Comparison of ENCODE assay signal across 9 cellular contexts in the genomic region with DNA sequence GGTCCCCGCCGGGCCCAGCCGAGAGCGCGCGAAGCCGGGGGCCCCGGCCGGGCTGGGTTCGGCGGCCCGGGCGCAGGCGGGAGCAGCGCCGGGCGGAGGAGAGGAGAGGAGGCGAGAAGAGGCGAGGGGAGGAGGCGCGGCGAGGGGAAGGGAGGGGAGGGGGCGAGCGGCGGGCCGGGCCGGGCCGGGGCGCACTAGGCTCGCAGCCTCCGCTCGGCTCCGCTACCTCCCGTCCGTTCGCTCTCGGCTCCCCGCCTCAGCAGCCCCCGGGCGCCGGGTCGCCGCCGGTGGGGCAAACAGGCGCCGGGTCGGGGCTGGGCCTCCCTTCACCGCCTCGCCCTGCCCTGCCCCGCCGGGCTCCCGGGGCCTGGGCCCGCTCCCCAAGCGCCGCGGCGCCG. TPM values are rescaled to one million over a fixed set of nuclear protein-coding genes. Genes with fewer than 3 reads are reported as not detected.
DNase-seq lines count a peak whose midpoint lies in the region; ATAC-seq and TF ChIP-seq lines count a peak whose summit lies in the region.
"Had no signal": no experiment of that assay in that cellular context is flagged by ENCODE, and none has a peak within 500 bp of the region (broad histone marks: within the 10 kb centered on the region; RNA-seq: fewer than 3 reads in every experiment).

No MANE protein-coding gene starts in this region.

- POLR2A ChIA-PET in SK-N-SH (lab: Yijun Ruan, JAX): no interaction called here

- TF ChIP-seq RAD21 in SK-N-SH (IDR thresholded peaks at IDR 0.05; ENCODE audit: low read length): no peak

- no peak for TF ChIP-seq CTCF in SK-N-SH (IDR thresholded peaks at IDR 0.05)

- no peaks in the 10 kb centered on the region for H3K9me3 ChIP-seq in SK-N-SH

- peak; percentile 44 to 64 for ATAC-seq in left cardiac atrium

- intact Hi-C loops in left cardiac atrium (cut with DNase I): no loop called here

- DNase-seq in COLO668 (lab: John Stamatoyannopoulos, UW; ENCODE audit: unreplicated experiment) (peak; percentile 7), SK-N-SH (peak; percentile 85), left cardiac atrium (no peak), kidney tubule cell (ENCODE audit: low spot score) (no peak), NCI-H187 (lab: John Stamatoyannopoulos, UW) (no peak), NCI-H2081 treated with DMSO at 0.1 percent for 48 hours (lab: John Stamatoyannopoulos, UW) (no peak), NCI-H1105 (lab: John Stamatoyannopoulos, UW) (no peak)
- DNase-seq: immature natural killer cell had no signal

- peak overlapping the region; percentile 89 for H3K4me2 ChIP-seq in SK-N-SH

- H3K9ac ChIP-seq in SK-N-SH: peak overlapping the region; percentile 43; the same call in 1 of the 2 replicates
- no peak overlapping the region for H3K9ac ChIP-seq in rectal smooth muscle tissue (ENCODE audit: low read length)

- H2AFZ ChIP-seq in SK-N-SH (ENCODE audit: low read depth): peak overlapping the region; percentile 76

- TF ChIP-seq EP300 in SK-N-SH (IDR thresholded peaks at IDR 0.05; ENCODE audit: borderline replicate concordance in 1 of 2, low read depth in 1 of 2, low read length in 1 of 2): no peak

- H3K27me3 ChIP-seq in SK-N-SH (ENCODE audit: insufficient read depth) (no peaks in the 10 kb centered on the region; the same call in 1 of the 2 replicates), rectal smooth muscle tissue (ENCODE audit: control insufficient read depth, insufficient read depth, low read length) (peaks cover 2% of the 10 kb centered on the region)

- H3K36me3 ChIP-seq in SK-N-SH (replicated peaks in 1 of 2; ENCODE audit: control insufficient read depth in 1 of 2, insufficient read depth in 2 of 2, low read length in 1 of 2): no peaks in the 10 kb centered on the region
- no peaks in the 10 kb centered on the region for H3K36me3 ChIP-seq in rectal smooth muscle tissue (ENCODE audit: control insufficient read depth, insufficient read depth, low read length)

- H3K9me2 ChIP-seq in SK-N-SH: no peaks in the 10 kb centered on the region

- no peaks in the 10 kb centered on the region for H3F3A ChIP-seq in SK-N-SH (replicated peaks; ENCODE audit: insufficient read depth)

- CTCF ChIA-PET in SK-N-SH (lab: Yijun Ruan, JAX): interaction anchor here (0.6 to 1.3 kb wide), 3 partner anchors 10 to 117 kb away, joined by 3 to 4 read pairs (median 3); no protein-coding TSS in a partner anchor

- H3K27ac ChIP-seq in SK-N-SH (ENCODE audit: low read depth in 2 of 2, low read length in 1 of 2) (no peak overlapping the region), rectal smooth muscle tissue (ENCODE audit: low read depth, low read length) (no peak overlapping the region)

- H3K4me1 ChIP-seq in SK-N-SH (ENCODE audit: control insufficient read depth in 1 of 2, insufficient read depth in 2 of 2, low read depth in 1 of 2, low read length in 1 of 2) (peaks cover 0 to 8% of the 10 kb centered on the region in 2 experiments; a peak in 2 of 4 replicates), rectal smooth muscle tissue (ENCODE audit: control insufficient read depth, insufficient read depth, low read length) (peaks cover 3% of the 10 kb centered on the region)

- no peaks in the 10 kb centered on the region for H3K79me2 ChIP-seq in SK-N-SH (ENCODE audit: insufficient read depth)

- H4K20me1 ChIP-seq in SK-N-SH (ENCODE audit: insufficient read depth): no peaks in the 10 kb centered on the region

- H3K4me3 ChIP-seq in SK-N-SH (ENCODE audit: low read depth in 2 of 2, low read length in 1 of 2) (peak overlapping the region; percentile 53 to 68), rectal smooth muscle tissue (ENCODE audit: low read length) (peak overlapping the region; percentile 53)

- 11% methylated on average over 12 of the region's 58 CpGs for WGBS in SK-N-SH (ENCODE audit: low lambda C conversion rate)

TF ChIP-seq in SK-N-SH, 30 proteins besides CTCF, POLR2A, EP300 and RAD21:
- no peak for TF ChIP-seq FOXM1 (IDR thresholded peaks at IDR 0.05; ENCODE audit: low read depth)

RNA-seq across cellular contexts. Expression of gene INSYN1, which starts 0.3 kb away (rescaled TPM):
- polyA plus RNA-seq in SK-N-SH (2012; rRNA removed): 3.6 and 3.7 TPM in 2 replicates
- polyA plus RNA-seq in SK-N-SH (2012; cell fraction: cytosol; rRNA removed): 1.6 and 2.2 TPM in 2 replicates
- polyA plus RNA-seq in SK-N-SH (2012; cell fraction: nucleus; rRNA removed): 5.7 and 6.7 TPM in 2 replicates
- 10 to 100 TPM; 79.3 to 80.8 TPM for total RNA-seq in left cardiac atrium
- polyA plus RNA-seq: immature natural killer cell had no signal

Comparison
In these comparisons a context has a peak if more than half of its experiments do, and no peak if none do; other contexts are left out.
1. DNase-seq: peak in COLO668 (single experiment) and SK-N-SH (single experiment); none in left cardiac atrium (single experiment), kidney tubule cell (single experiment), NCI-H187 (0 of 2), NCI-H2081 treated with DMSO at 0.1 percent for 48 hours (single experiment) and NCI-H1105 (single experiment).